21 cellular contexts compared by ENCODE assay signal in genomic region chr14:52244997-52245396, GRCh38. TPM values are rescaled to one million over a fixed set of nuclear protein-coding genes. Genes with fewer than 3 reads are reported as not detected.
A peak's percentile ranks its signal among the peaks of the same experiment; 100 is the strongest.
DNase-seq lines count a peak whose midpoint lies in the region; ATAC-seq and TF ChIP-seq lines count a peak whose summit lies in the region.
"Had no signal": no experiment of that assay in that cellular context is flagged by ENCODE, and none has a peak within 500 bp of the region (broad histone marks: within the 10 kb centered on the region; RNA-seq: fewer than 3 reads in every experiment).

No MANE protein-coding gene starts in this region.

- no peak overlapping the region for H3K4me3 ChIP-seq in GM12865 (ENCODE audit: low read depth, low read length)

- peak; percentile 63 for ATAC-seq in GM19351 (IDR thresholded peaks at IDR 0.05; ENCODE audit: unreplicated experiment)
- ATAC-seq in HG02588 (IDR thresholded peaks at IDR 0.05; ENCODE audit: unreplicated experiment): peak; percentile 56
- peak; percentile 42 for ATAC-seq in HG03439 (IDR thresholded peaks at IDR 0.05; ENCODE audit: unreplicated experiment)
- ATAC-seq: left lobe of liver, sciatic nerve had no signal

- TF ChIP-seq CTCF in GM12865 (IDR thresholded peaks at IDR 0.05; ENCODE audit: insufficient read depth, low read depth, low read length, missing control alignments): no peak

- DNase-seq in GM12865 (ENCODE audit: low read depth): peak; percentile 72
- DNase-seq in activated CD4-positive, CD25-positive, alpha-beta regulatory T cell (lab: John Stamatoyannopoulos, UW): no peak
- DNase-seq in C1 segment of cervical spinal cord (lab: John Stamatoyannopoulos, UW): no peak
- no peak for DNase-seq in OCI-M2 (lab: John Stamatoyannopoulos, UW; ENCODE audit: unreplicated experiment)
- no peak for DNase-seq in cerebellum (ENCODE audit: low spot score)
- DNase-seq: amniotic stem cell; CD4-positive, CD25-positive, alpha-beta regulatory T cell; cerebellar nuclear complex; DND-41; endodermal cell; NCI-H2081; NCI-H526 treated with DMSO at 0.1 percent for 48 hours; occipital lobe; stimulated activated CD4-positive, alpha-beta T cell treated with anti-CD3 and anti-CD28 coated beads, Interleukin-2, amount 100 ng/mL, for 24 hours; SW 1271; WERI-Rb-1 had no signal

RNA-seq across cellular contexts. Expression of gene PTGDR, which starts 22.5 kb away (rescaled TPM):
- 0.36 TPM for total RNA-seq in cerebellum
